12 cellular contexts compared by ENCODE assay signal in genomic region chr10:77644557-77645243, GRCh38. TPM values are rescaled to one million over a fixed set of nuclear protein-coding genes. Genes with fewer than 3 reads are reported as not detected.
"Had no signal": no experiment of that assay in that cellular context is flagged by ENCODE, and none has a peak within 500 bp of the region (broad histone marks: within the 10 kb centered on the region; RNA-seq: fewer than 3 reads in every experiment).

No MANE protein-coding gene starts in this region.

- H3K9ac ChIP-seq: parathyroid adenoma had no signal

- H3K4me3 ChIP-seq: colonic mucosa, gastroesophageal sphincter, prostate gland, skin epidermis, stomach, thoracic aorta, transverse colon had no signal

- H3K36me3 Mint-ChIP-seq: naive thymus-derived CD4-positive, alpha-beta T cell had no signal

- H3K27ac ChIP-seq: colonic mucosa, gastroesophageal sphincter, parathyroid adenoma, prostate gland, skin epidermis, stomach, thoracic aorta, transverse colon had no signal

- H3K4me1 ChIP-seq: colonic mucosa, parathyroid adenoma, prostate gland had no signal

- H3K27ac Mint-ChIP-seq: naive thymus-derived CD4-positive, alpha-beta T cell; nephron progenitor cell had no signal

- DNase-seq: naive thymus-derived CD4-positive, alpha-beta T cell; stimulated activated CD4-positive, alpha-beta T cell treated with anti-CD3 and anti-CD28 coated beads, Interleukin-12 subunit alpha, Interleukin-12 subunit beta, amount 100 ng/mL, for 4 hours; stimulated activated naive CD4-positive, alpha-beta T cell had no signal

- H3K27me3 ChIP-seq: gastroesophageal sphincter had no signal

- H3K9me3 ChIP-seq: colonic mucosa, gastroesophageal sphincter, prostate gland, stomach, thoracic aorta, transverse colon had no signal

- H3K4me1 Mint-ChIP-seq: nephron progenitor cell had no signal

- H3K79me2 ChIP-seq: parathyroid adenoma had no signal

- H3K4me3 Mint-ChIP-seq: naive thymus-derived CD4-positive, alpha-beta T cell; nephron progenitor cell had no signal

- H3K36me3 ChIP-seq: colonic mucosa, gastroesophageal sphincter, prostate gland, stomach, thoracic aorta, transverse colon had no signal

- H2AFZ ChIP-seq: parathyroid adenoma had no signal

RNA-seq across cellular contexts. Expression of gene KCNMA1, which starts 7.1 kb away (rescaled TPM):
- polyA plus RNA-seq: naive thymus-derived CD4-positive, alpha-beta T cell had no signal
